35 cellular contexts compared by ENCODE assay signal in the genomic region with DNA sequence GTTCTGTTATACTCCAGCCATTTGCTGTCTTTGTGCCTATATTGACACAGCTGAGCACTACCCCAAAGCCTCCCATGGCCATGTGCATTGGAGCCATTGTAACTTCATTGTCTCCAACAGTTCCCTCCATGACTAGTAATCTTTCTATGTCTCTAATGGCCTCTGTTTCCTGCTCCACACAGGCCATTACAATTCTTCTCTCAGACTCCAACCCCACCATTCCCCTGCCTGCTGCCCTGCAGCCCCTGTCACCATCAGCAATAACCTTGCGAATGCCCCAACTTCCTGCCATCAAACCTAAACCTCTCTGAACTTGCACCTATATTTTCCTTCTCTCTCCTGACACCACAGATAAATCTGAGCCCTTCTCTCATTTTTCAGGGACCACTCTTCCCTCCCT.
"Had no signal": no experiment of that assay in that cellular context is flagged by ENCODE, and none has a peak within 500 bp of the region (broad histone marks: within the 10 kb centered on the region; RNA-seq: fewer than 3 reads in every experiment).

No MANE protein-coding gene starts in this region.

- H3K4me3 ChIP-seq: adrenal gland, body of pancreas, breast epithelium had no signal

- H3K4me1 Mint-ChIP-seq: activated B cell treated with CpG ODN at 0.5 μM for 24 hours; activated CD4-positive, alpha-beta T cell treated with anti-CD3 and anti-CD28 coated beads, Interleukin-2, amount 10 ng/mL, durations not matched to agents 24 days and 14 days; activated naive CD8-positive, alpha-beta T cell treated with anti-CD3 and anti-CD28 coated beads for 36 hours; activated T-helper 17 cell treated with anti-CD3 and anti-CD28 coated beads, Interleukin-2, amount 50 U/mL, for 72 hours had no signal

- H3K27me3 ChIP-seq: adrenal gland, body of pancreas, brain microvascular endothelial cell, breast epithelium had no signal

- H3K4me1 ChIP-seq: adrenal gland, body of pancreas, breast epithelium had no signal

- H3K4me3 Mint-ChIP-seq: activated B cell treated with CpG ODN at 0.5 μM for 24 hours; activated CD4-positive, alpha-beta memory T cell treated with anti-CD3 and anti-CD28 coated beads for 36 hours; activated CD4-positive, alpha-beta T cell treated with anti-CD3 and anti-CD28 coated beads, Interleukin-2, amount 10 ng/mL, durations not matched to agents 24 days and 14 days; activated CD8-positive, alpha-beta T cell treated with anti-CD3 and anti-CD28 coated beads for 36 hours; activated naive CD4-positive, alpha-beta T cell treated with anti-CD3 and anti-CD28 coated beads for 36 hours; activated naive CD8-positive, alpha-beta T cell treated with anti-CD3 and anti-CD28 coated beads for 36 hours; activated T-cell treated with anti-CD3 and anti-CD28 coated beads, Interleukin-2, amount 50 U/mL, for 4 hours; activated T-cell treated with anti-CD3 and anti-CD28 coated beads, Interleukin-2, amount 50 U/mL, for 72 hours; activated T-helper 1 cell treated with anti-CD3 and anti-CD28 coated beads, Interleukin-12 subunit alpha, Interleukin-12 subunit beta, Interleukin-2, Interleukin-4 antibody, amounts not matched to agents 30 ng/mL and 10 ng/mL and 1 ng/mL, durations not matched to agents 14 hours and 24 hours and 36 hours; activated T-helper 17 cell treated with anti-CD3 and anti-CD28 coated beads, Interleukin-2, amount 50 U/mL, for 72 hours; T-helper 1 cell treated with Interleukin-12 subunit alpha and Interleukin-12 subunit beta and Interleukin-4 antibody, amounts not matched to agents 30 μg/mL and 1 μg/mL, for 36 hours; T-helper 2 cell treated with Interferon-gamma antibody and Interleukin-4, amounts not matched to agents 5 μg/mL and 100 μg/mL, for 36 hours had no signal

- H3K27me3 Mint-ChIP-seq: activated CD4-positive, alpha-beta memory T cell treated with anti-CD3 and anti-CD28 coated beads for 36 hours; activated T-helper 17 cell treated with anti-CD3 and anti-CD28 coated beads, Interleukin-2, amount 50 U/mL, for 72 hours had no signal

- H3K9me3 ChIP-seq: adrenal gland, body of pancreas, breast epithelium had no signal

- H3K9me3 Mint-ChIP-seq: activated B cell treated with CpG ODN at 0.5 μM for 24 hours; activated CD4-positive, alpha-beta memory T cell treated with anti-CD3 and anti-CD28 coated beads for 36 hours; activated CD4-positive, alpha-beta T cell treated with anti-CD3 and anti-CD28 coated beads, Interleukin-2, amount 10 ng/mL, durations not matched to agents 24 days and 14 days; activated CD8-positive, alpha-beta T cell treated with anti-CD3 and anti-CD28 coated beads for 36 hours; activated naive CD4-positive, alpha-beta T cell treated with anti-CD3 and anti-CD28 coated beads for 36 hours; activated naive CD8-positive, alpha-beta T cell treated with anti-CD3 and anti-CD28 coated beads for 36 hours; activated T-cell treated with anti-CD3 and anti-CD28 coated beads, Interleukin-2, amount 50 U/mL, for 4 hours; activated T-helper 1 cell treated with anti-CD3 and anti-CD28 coated beads, Interleukin-12 subunit alpha, Interleukin-12 subunit beta, Interleukin-2, Interleukin-4 antibody, amounts not matched to agents 30 ng/mL and 10 ng/mL and 1 ng/mL, durations not matched to agents 14 hours and 24 hours and 36 hours; T-helper 1 cell treated with Interleukin-12 subunit alpha and Interleukin-12 subunit beta and Interleukin-4 antibody, amounts not matched to agents 30 μg/mL and 1 μg/mL, for 36 hours; T-helper 2 cell treated with Interferon-gamma antibody and Interleukin-4, amounts not matched to agents 5 μg/mL and 100 μg/mL, for 36 hours had no signal

- H3K36me3 Mint-ChIP-seq: activated CD4-positive, alpha-beta memory T cell treated with anti-CD3 and anti-CD28 coated beads for 36 hours; activated naive CD4-positive, alpha-beta T cell treated with anti-CD3 and anti-CD28 coated beads, Interleukin-2, amount 50 U/mL, for 72 hours; activated naive CD8-positive, alpha-beta T cell treated with anti-CD3 and anti-CD28 coated beads for 36 hours had no signal

- H3K27ac ChIP-seq: adrenal gland, body of pancreas, brain microvascular endothelial cell, breast epithelium, VCaP had no signal

- ATAC-seq: activated CD8-positive, alpha-beta T cell treated with anti-CD3 and anti-CD28 coated beads for 36 hours; activated naive CD4-positive, alpha-beta T cell treated with anti-CD3 and anti-CD28 coated beads, Interleukin-2, amount 50 U/mL, for 72 hours; activated T-cell treated with anti-CD3 and anti-CD28 coated beads, Interleukin-2, amount 50 U/mL, for 4 hours; activated T-cell treated with anti-CD3 and anti-CD28 coated beads, Interleukin-2, amount 50 U/mL, for 72 hours; body of pancreas had no signal

- H3K36me3 ChIP-seq: adrenal gland, brain microvascular endothelial cell, breast epithelium had no signal

- DNase-seq: activated B cell treated with CpG ODN at 0.5 μM for 24 hours; activated CD4-positive, alpha-beta memory T cell treated with anti-CD3 and anti-CD28 coated beads for 36 hours; activated CD4-positive, alpha-beta T cell treated with anti-CD3 and anti-CD28 coated beads for 4 hours; activated CD4-positive, alpha-beta T cell treated with anti-CD3 and anti-CD28 coated beads, Interleukin-2, amount 10 ng/mL, durations not matched to agents 24 days and 14 days; activated CD4-positive, alpha-beta T cell treated with anti-CD3 and anti-CD28 coated beads, Interleukin-2, amount 50 U/mL, for 1 hour; activated CD4-positive, alpha-beta T cell treated with anti-CD3 and anti-CD28 coated beads, Interleukin-2, amount 50 U/mL, for 4 hours; activated CD4-positive, CD25-positive, alpha-beta regulatory T cell treated with anti-CD3 and anti-CD28 coated beads, Interleukin-2, amount 50 U/mL, for 72 hours; activated CD8-positive, alpha-beta T cell treated with anti-CD3 and anti-CD28 coated beads for 36 hours; activated effector memory CD4-positive, alpha-beta T cell treated with anti-CD3 and anti-CD28 coated beads, Interleukin-2, amount 50 U/mL, for 16 hours; activated gamma-delta T cell treated with Interleukin-2 at 50 U/mL for 16 hours; activated naive CD4-positive, alpha-beta T cell; activated naive CD4-positive, alpha-beta T cell treated with anti-CD3 and anti-CD28 coated beads for 36 hours; activated naive CD4-positive, alpha-beta T cell treated with anti-CD3 and anti-CD28 coated beads, Interleukin-2, amount 50 U/mL, for 16 hours; activated naive CD8-positive, alpha-beta T cell treated with anti-CD3 and anti-CD28 coated beads for 36 hours; activated T-cell treated with anti-CD3 and anti-CD28 coated beads for 4 hours; activated T-cell treated with anti-CD3 and anti-CD28 coated beads, Interleukin-2, amount 50 U/mL, for 1 hour; activated T-cell treated with anti-CD3 and anti-CD28 coated beads, Interleukin-2, amount 50 U/mL, for 4 hours; activated T-cell treated with anti-CD3 and anti-CD28 coated beads, Interleukin-2, amount 50 U/mL, for 72 hours; adrenal gland; amniotic stem cell; aorta; body of pancreas; brain microvascular endothelial cell; central memory CD4-positive, alpha-beta T cell; SW 1271; T-helper 1 cell; T-helper 2 cell; T-helper 9 cell had no signal

- H3K27ac Mint-ChIP-seq: activated B cell treated with CpG ODN at 0.5 μM for 24 hours; activated CD4-positive, alpha-beta memory T cell treated with anti-CD3 and anti-CD28 coated beads for 36 hours; activated CD4-positive, alpha-beta T cell treated with anti-CD3 and anti-CD28 coated beads, Interleukin-2, amount 10 ng/mL, durations not matched to agents 24 days and 14 days; activated CD8-positive, alpha-beta T cell treated with anti-CD3 and anti-CD28 coated beads for 36 hours; activated naive CD4-positive, alpha-beta T cell treated with anti-CD3 and anti-CD28 coated beads for 36 hours; activated naive CD4-positive, alpha-beta T cell treated with anti-CD3 and anti-CD28 coated beads, Interleukin-2, amount 50 U/mL, for 72 hours; activated naive CD8-positive, alpha-beta T cell treated with anti-CD3 and anti-CD28 coated beads for 36 hours; activated T-cell treated with anti-CD3 and anti-CD28 coated beads, Interleukin-2, amount 50 U/mL, for 72 hours; activated T-helper 1 cell treated with anti-CD3 and anti-CD28 coated beads, Interleukin-12 subunit alpha, Interleukin-12 subunit beta, Interleukin-2, Interleukin-4 antibody, amounts not matched to agents 30 ng/mL and 10 ng/mL and 1 ng/mL, durations not matched to agents 14 hours and 24 hours and 36 hours; activated T-helper 17 cell treated with anti-CD3 and anti-CD28 coated beads, Interleukin-2, amount 50 U/mL, for 72 hours; T-helper 1 cell treated with Interleukin-12 subunit alpha and Interleukin-12 subunit beta and Interleukin-4 antibody, amounts not matched to agents 30 μg/mL and 1 μg/mL, for 36 hours; T-helper 2 cell treated with Interferon-gamma antibody and Interleukin-4, amounts not matched to agents 5 μg/mL and 100 μg/mL, for 36 hours had no signal
